ENCODE assay signal across 2 cellular contexts in the genomic region with DNA sequence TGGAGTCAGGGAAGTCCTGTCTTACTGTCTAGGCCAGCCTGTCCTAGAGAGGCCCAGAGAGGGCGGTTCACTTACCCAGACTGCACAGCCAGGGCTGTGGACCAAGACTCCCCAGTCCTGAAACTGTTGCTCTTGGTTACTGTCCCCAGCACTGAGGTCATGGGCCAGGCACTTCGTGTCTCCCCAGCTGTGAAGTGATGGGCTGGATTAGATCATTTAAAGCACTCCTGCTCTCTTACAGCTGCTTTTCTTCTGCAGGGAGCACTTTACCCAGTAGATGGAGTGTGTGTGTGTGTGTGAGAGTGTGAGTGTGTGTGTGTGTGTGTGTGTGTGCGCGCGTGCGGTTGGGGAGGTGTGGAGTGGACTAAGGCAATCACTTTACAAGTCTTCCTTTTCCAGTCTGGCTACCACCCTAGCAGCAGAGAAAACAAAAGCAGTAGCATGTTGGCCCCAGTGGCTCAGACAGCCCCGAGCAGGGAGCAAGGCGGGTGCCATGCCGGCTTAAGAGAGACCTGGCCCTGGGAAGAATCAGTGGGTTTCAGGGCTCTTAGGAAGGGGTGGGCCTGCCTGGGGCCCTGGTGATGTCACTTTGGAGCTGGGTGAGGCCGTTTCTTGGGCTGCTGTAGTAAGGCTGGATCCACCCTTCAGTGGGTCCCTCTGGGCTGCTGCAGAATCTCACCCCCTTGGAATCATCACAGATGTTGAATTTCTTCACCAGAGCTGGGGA.
TF ChIP-seq lines count a peak whose summit lies in the region.

No MANE protein-coding gene starts in this region.

TF ChIP-seq in HCT116, 20 proteins besides CTCF, POLR2A, EP300 and RAD21:
- TF ChIP-seq FOSL1 (IDR thresholded peaks at IDR 0.05; ENCODE audit: low read depth) (no peak), REST (IDR thresholded peaks at IDR 0.05; ENCODE audit: low read depth) (no peak), ZNF274 (IDR thresholded peaks at IDR 0.05; ENCODE audit: low read depth, low read length) (no peak), SP1 (IDR thresholded peaks at IDR 0.05; ENCODE audit: low read depth) (no peak), YY1 (IDR thresholded peaks at IDR 0.05; ENCODE audit: extremely low read depth, insufficient replicate concordance, low read depth, low read length) (no peak), TCF7L2 (IDR thresholded peaks at IDR 0.05; ENCODE audit: borderline replicate concordance, extremely low read depth, insufficient read depth, insufficient read length) (no peak), POLR2AphosphoS5 (IDR thresholded peaks at IDR 0.05; ENCODE audit: low read depth, low read length) (no peak), ELF1 (IDR thresholded peaks at IDR 0.05; ENCODE audit: borderline replicate concordance, low read depth) (no peak), CBX3 (IDR thresholded peaks at IDR 0.05; ENCODE audit: low read depth) (no peak), SRF (IDR thresholded peaks at IDR 0.05; ENCODE audit: low read depth) (no peak)
- TF ChIP-seq, protein P1, sequence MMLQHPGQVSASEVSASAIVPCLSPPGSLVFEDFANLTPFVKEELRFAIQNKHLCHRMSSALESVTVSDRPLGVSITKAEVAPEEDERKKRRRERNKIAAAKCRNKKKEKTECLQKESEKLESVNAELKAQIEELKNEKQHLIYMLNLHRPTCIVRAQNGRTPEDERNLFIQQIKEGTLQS (IDR thresholded peaks at IDR 0.05) = no peak

TF ChIP-seq in HepG2, 621 proteins besides CTCF, POLR2A, EP300 and RAD21 (continues in another document):
- TF ChIP-seq KDM6A (CRISPR knock-in tag; IDR thresholded peaks at IDR 0.05; ENCODE audit: low read depth) (no peak), U2AF2 (IDR thresholded peaks at IDR 0.05; ENCODE audit: low read depth, low read length) (no peak), ZNF30 (CRISPR knock-in tag; IDR thresholded peaks at IDR 0.05) (no peak), ZNF260 (CRISPR knock-in tag; IDR thresholded peaks at IDR 0.05; ENCODE audit: borderline replicate concordance, low read depth) (no peak), KDM1A (CRISPR knock-in tag; IDR thresholded peaks at IDR 0.05) (peak; percentile 10; the same call in 1 of the 2 replicates), ZNF605 (CRISPR knock-in tag; IDR thresholded peaks at IDR 0.05) (no peak), HNRNPK (IDR thresholded peaks at IDR 0.05; ENCODE audit: low read depth, low read length, poor library complexity, severe bottlenecking) (no peak), ZNF775 (CRISPR knock-in tag; IDR thresholded peaks at IDR 0.05; ENCODE audit: borderline replicate concordance) (no peak), ZNF660 (CRISPR knock-in tag; IDR thresholded peaks at IDR 0.05; ENCODE audit: borderline replicate concordance, low read depth) (no peak), ZNF343 (CRISPR knock-in tag; IDR thresholded peaks at IDR 0.05) (no peak), DNMT1 (CRISPR knock-in tag; IDR thresholded peaks at IDR 0.05) (no peak), ZMYM3 (CRISPR knock-in tag; IDR thresholded peaks at IDR 0.05) (peak; percentile 27; the same call in 1 of the 2 replicates), ONECUT2 (CRISPR knock-in tag; IDR thresholded peaks at IDR 0.05) (no peak), RAD51 (IDR thresholded peaks at IDR 0.05; ENCODE audit: borderline replicate concordance) (no peak), NR2F2 (IDR thresholded peaks at IDR 0.05; ENCODE audit: borderline replicate concordance, low read depth) (no peak), TERF1 (CRISPR knock-in tag; IDR thresholded peaks at IDR 0.05) (no peak), SAP130 (CRISPR knock-in tag; IDR thresholded peaks at IDR 0.05; ENCODE audit: low read depth) (no peak), RFX3 (CRISPR knock-in tag; IDR thresholded peaks at IDR 0.05) (no peak), ZNF282 (IDR thresholded peaks at IDR 0.05; ENCODE audit: partially characterized antibody) (no peak), TFAP4 (IDR thresholded peaks at IDR 0.05; ENCODE audit: borderline replicate concordance, low read depth) (0 out of 2 replicates have a peak, but pooled peaks have one; percentile 5), ZFAT (CRISPR knock-in tag; conservative IDR thresholded peaks at IDR 0.05) (no peak), ZNF703 (CRISPR knock-in tag; IDR thresholded peaks at IDR 0.05; ENCODE audit: borderline replicate concordance) (no peak), ZNF550 (CRISPR knock-in tag; IDR thresholded peaks at IDR 0.05; ENCODE audit: borderline replicate concordance) (no peak), ZNF335 (CRISPR knock-in tag; IDR thresholded peaks at IDR 0.05) (no peak), DBP (CRISPR knock-in tag; IDR thresholded peaks at IDR 0.05; ENCODE audit: not compliant biosample characterization) (no peak), FOSL2 (CRISPR knock-in tag; IDR thresholded peaks at IDR 0.05) (no peak), ZNF17 (CRISPR knock-in tag; IDR thresholded peaks at IDR 0.05) (no peak), ATF7 (IDR thresholded peaks at IDR 0.05) (no peak), ATF7 (CRISPR knock-in tag; IDR thresholded peaks at IDR 0.05) (no peak)
- TF ChIP-seq, protein P2, sequence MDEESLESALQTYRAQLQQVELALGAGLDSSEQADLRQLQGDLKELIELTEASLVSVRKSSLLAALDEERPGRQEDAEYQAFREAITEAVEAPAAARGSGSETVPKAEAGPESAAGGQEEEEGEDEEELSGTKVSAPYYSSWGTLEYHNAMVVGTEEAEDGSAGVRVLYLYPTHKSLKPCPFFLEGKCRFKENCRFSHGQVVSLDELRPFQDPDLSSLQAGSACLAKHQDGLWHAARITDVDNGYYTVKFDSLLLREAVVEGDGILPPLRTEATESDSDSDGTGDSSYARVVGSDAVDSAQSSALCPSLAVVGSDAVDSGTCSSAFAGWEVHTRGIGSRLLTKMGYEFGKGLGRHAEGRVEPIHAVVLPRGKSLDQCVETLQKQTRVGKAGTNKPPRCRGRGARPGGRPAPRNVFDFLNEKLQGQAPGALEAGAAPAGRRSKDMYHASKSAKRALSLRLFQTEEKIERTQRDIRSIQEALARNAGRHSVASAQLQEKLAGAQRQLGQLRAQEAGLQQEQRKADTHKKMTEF (CRISPR knock-in tag; IDR thresholded peaks at IDR 0.05) = no peak
- TF ChIP-seq, protein P3, sequence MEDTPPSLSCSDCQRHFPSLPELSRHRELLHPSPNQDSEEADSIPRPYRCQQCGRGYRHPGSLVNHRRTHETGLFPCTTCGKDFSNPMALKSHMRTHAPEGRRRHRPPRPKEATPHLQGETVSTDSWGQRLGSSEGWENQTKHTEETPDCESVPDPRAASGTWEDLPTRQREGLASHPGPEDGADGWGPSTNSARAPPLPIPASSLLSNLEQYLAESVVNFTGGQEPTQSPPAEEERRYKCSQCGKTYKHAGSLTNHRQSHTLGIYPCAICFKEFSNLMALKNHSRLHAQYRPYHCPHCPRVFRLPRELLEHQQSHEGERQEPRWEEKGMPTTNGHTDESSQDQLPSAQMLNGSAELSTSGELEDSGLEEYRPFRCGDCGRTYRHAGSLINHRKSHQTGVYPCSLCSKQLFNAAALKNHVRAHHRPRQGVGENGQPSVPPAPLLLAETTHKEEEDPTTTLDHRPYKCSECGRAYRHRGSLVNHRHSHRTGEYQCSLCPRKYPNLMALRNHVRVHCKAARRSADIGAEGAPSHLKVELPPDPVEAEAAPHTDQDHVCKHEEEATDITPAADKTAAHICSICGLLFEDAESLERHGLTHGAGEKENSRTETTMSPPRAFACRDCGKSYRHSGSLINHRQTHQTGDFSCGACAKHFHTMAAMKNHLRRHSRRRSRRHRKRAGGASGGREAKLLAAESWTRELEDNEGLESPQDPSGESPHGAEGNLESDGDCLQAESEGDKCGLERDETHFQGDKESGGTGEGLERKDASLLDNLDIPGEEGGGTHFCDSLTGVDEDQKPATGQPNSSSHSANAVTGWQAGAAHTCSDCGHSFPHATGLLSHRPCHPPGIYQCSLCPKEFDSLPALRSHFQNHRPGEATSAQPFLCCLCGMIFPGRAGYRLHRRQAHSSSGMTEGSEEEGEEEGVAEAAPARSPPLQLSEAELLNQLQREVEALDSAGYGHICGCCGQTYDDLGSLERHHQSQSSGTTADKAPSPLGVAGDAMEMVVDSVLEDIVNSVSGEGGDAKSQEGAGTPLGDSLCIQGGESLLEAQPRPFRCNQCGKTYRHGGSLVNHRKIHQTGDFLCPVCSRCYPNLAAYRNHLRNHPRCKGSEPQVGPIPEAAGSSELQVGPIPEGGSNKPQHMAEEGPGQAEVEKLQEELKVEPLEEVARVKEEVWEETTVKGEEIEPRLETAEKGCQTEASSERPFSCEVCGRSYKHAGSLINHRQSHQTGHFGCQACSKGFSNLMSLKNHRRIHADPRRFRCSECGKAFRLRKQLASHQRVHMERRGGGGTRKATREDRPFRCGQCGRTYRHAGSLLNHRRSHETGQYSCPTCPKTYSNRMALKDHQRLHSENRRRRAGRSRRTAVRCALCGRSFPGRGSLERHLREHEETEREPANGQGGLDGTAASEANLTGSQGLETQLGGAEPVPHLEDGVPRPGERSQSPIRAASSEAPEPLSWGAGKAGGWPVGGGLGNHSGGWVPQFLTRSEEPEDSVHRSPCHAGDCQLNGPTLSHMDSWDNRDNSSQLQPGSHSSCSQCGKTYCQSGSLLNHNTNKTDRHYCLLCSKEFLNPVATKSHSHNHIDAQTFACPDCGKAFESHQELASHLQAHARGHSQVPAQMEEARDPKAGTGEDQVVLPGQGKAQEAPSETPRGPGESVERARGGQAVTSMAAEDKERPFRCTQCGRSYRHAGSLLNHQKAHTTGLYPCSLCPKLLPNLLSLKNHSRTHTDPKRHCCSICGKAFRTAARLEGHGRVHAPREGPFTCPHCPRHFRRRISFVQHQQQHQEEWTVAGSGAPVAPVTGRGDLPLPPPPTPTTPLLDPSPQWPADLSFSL (CRISPR knock-in tag; IDR thresholded peaks at IDR 0.05) = 0 out of 2 replicates have a peak, but pooled peaks have one; percentile 17
- TF ChIP-seq, protein P4, sequence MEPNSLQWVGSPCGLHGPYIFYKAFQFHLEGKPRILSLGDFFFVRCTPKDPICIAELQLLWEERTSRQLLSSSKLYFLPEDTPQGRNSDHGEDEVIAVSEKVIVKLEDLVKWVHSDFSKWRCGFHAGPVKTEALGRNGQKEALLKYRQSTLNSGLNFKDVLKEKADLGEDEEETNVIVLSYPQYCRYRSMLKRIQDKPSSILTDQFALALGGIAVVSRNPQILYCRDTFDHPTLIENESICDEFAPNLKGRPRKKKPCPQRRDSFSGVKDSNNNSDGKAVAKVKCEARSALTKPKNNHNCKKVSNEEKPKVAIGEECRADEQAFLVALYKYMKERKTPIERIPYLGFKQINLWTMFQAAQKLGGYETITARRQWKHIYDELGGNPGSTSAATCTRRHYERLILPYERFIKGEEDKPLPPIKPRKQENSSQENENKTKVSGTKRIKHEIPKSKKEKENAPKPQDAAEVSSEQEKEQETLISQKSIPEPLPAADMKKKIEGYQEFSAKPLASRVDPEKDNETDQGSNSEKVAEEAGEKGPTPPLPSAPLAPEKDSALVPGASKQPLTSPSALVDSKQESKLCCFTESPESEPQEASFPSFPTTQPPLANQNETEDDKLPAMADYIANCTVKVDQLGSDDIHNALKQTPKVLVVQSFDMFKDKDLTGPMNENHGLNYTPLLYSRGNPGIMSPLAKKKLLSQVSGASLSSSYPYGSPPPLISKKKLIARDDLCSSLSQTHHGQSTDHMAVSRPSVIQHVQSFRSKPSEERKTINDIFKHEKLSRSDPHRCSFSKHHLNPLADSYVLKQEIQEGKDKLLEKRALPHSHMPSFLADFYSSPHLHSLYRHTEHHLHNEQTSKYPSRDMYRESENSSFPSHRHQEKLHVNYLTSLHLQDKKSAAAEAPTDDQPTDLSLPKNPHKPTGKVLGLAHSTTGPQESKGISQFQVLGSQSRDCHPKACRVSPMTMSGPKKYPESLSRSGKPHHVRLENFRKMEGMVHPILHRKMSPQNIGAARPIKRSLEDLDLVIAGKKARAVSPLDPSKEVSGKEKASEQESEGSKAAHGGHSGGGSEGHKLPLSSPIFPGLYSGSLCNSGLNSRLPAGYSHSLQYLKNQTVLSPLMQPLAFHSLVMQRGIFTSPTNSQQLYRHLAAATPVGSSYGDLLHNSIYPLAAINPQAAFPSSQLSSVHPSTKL (CRISPR knock-in tag; IDR thresholded peaks at IDR 0.05) = no peak
- TF ChIP-seq, protein P5, sequence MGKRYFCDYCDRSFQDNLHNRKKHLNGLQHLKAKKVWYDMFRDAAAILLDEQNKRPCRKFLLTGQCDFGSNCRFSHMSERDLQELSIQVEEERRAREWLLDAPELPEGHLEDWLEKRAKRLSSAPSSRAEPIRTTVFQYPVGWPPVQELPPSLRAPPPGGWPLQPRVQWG (CRISPR knock-in tag; IDR thresholded peaks at IDR 0.05; ENCODE audit: borderline replicate concordance, low read depth) = no peak
- TF ChIP-seq, protein P6, sequence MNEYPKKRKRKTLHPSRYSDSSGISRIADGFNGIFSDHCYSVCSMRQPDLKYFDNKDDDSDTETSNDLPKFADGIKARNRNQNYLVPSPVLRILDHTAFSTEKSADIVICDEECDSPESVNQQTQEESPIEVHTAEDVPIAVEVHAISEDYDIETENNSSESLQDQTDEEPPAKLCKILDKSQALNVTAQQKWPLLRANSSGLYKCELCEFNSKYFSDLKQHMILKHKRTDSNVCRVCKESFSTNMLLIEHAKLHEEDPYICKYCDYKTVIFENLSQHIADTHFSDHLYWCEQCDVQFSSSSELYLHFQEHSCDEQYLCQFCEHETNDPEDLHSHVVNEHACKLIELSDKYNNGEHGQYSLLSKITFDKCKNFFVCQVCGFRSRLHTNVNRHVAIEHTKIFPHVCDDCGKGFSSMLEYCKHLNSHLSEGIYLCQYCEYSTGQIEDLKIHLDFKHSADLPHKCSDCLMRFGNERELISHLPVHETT (CRISPR knock-in tag; conservative IDR thresholded peaks at IDR 0.05) = no peak
